In genomic region chr5:88830567-88830966, GRCh38 we compare ENCODE assay signal across 13 cellular contexts. TPM values are rescaled to one million over a fixed set of nuclear protein-coding genes. Genes with fewer than 3 reads are reported as not detected.
DNase-seq lines count a peak whose midpoint lies in the region; ATAC-seq and TF ChIP-seq lines count a peak whose summit lies in the region.
"Had no signal": no experiment of that assay in that cellular context is flagged by ENCODE, and none has a peak within 500 bp of the region (broad histone marks: within the 10 kb centered on the region; RNA-seq: fewer than 3 reads in every experiment).

No MANE protein-coding gene starts in this region.

- intact Hi-C loops in heart right ventricle (cut with DNase I), result loop anchor here in 6 of 10 donors (5.0 to 10.0 kb wide), 5 partner anchors 43 to 98 kb away; partner anchors contain the start of gene MEF2C (in 1 of the 6)
- intact Hi-C loops in left cardiac atrium (cut with DNase I), result loop anchor here (10.0 kb wide), 2 partner anchors 54 to 96 kb away; partner anchors contain the start of gene MEF2C (in 1 of the 2)
- intact Hi-C loops in dorsolateral prefrontal cortex (cut with DNase I), result no loop called here
- intact Hi-C loops in transverse colon (cut with DNase I; ENCODE audit: low total_unique reads), result no loop called here

- no peaks in the 10 kb centered on the region for H3K27me3 Mint-ChIP-seq in IgD-negative memory B cell

- H3K4me3 ChIP-seq in heart right ventricle (peak overlapping the region in 3 of 10 donors; percentile 24 to 30 (median 26)), dorsolateral prefrontal cortex (peak overlapping the region in 16 of 59 donors; percentile 0 to 54 (median 26)), transverse colon (no peak overlapping the region)
- H3K4me3 ChIP-seq: HAP-1, SJCRH30 had no signal

- TF ChIP-seq POLR2A in transverse colon (IDR thresholded peaks at IDR 0.05), result no peak

- no peak for TF ChIP-seq EP300 in transverse colon (IDR thresholded peaks at IDR 0.05; ENCODE audit: low read depth)

- H3K36me3 ChIP-seq in heart right ventricle (no peaks in the 10 kb centered on the region), transverse colon (no peaks in the 10 kb centered on the region)
- H3K36me3 ChIP-seq: HAP-1, MG63, SJCRH30 had no signal

- peak overlapping the region; percentile 84 to 99 (median 92) for H3K27ac Mint-ChIP-seq in IgD-negative memory B cell
- H3K27ac Mint-ChIP-seq: activated T-cell treated with anti-CD3 and anti-CD28 coated beads, Interleukin-2, amount 50 U/mL, for 24 hours had no signal

- H3K9me3 ChIP-seq in heart right ventricle, result no peaks in the 10 kb centered on the region
- no peaks in the 10 kb centered on the region for H3K9me3 ChIP-seq in transverse colon
- H3K9me3 ChIP-seq: HAP-1, MG63, SJCRH30 had no signal

- ATAC-seq in heart right ventricle (no peak), left cardiac atrium (no peak), GM19035 (IDR thresholded peaks at IDR 0.05; ENCODE audit: unreplicated experiment) (no peak), HG03521 (IDR thresholded peaks at IDR 0.05; ENCODE audit: unreplicated experiment) (no peak)

- TF ChIP-seq CTCF in heart right ventricle (IDR thresholded peaks at IDR 0.05) (no peak), dorsolateral prefrontal cortex (IDR thresholded peaks at IDR 0.05 in 54 of 56, conservative IDR thresholded peaks at IDR 0.05 in 2 of 56; ENCODE audit: low read depth in 1 of 56, partially characterized antibody in 56 of 56) (no peak), transverse colon (IDR thresholded peaks at IDR 0.05) (no peak)

- H3K27ac ChIP-seq in heart right ventricle, result peak overlapping the region in 9 of 10 donors; percentile 45 to 92 (median 81)
- peak overlapping the region in 57 of 59 donors; percentile 5 to 94 (median 76) for H3K27ac ChIP-seq in dorsolateral prefrontal cortex
- H3K27ac ChIP-seq in transverse colon, result peak overlapping the region; percentile 51 to 75 (median 65)
- H3K27ac ChIP-seq: SJCRH30 had no signal

- H3K9me3 Mint-ChIP-seq in IgD-negative memory B cell, result no peaks in the 10 kb centered on the region
- H3K9me3 Mint-ChIP-seq: activated T-cell treated with anti-CD3 and anti-CD28 coated beads, Interleukin-2, amount 50 U/mL, for 24 hours had no signal

- peak overlapping the region; percentile 39 to 79 (median 68) for H3K4me3 Mint-ChIP-seq in IgD-negative memory B cell
- H3K4me3 Mint-ChIP-seq: activated T-cell treated with anti-CD3 and anti-CD28 coated beads, Interleukin-2, amount 50 U/mL, for 24 hours had no signal

- H3K27me3 ChIP-seq in heart right ventricle, result no peaks in the 10 kb centered on the region
- no peaks in the 10 kb centered on the region for H3K27me3 ChIP-seq in dorsolateral prefrontal cortex
- no peaks in the 10 kb centered on the region for H3K27me3 ChIP-seq in transverse colon
- H3K27me3 ChIP-seq: MG63, SJCRH30 had no signal

- peaks cover 38 to 71% (median 44%) of the 10 kb centered on the region in 3 donors for H3K4me1 Mint-ChIP-seq in IgD-negative memory B cell

- in situ Hi-C loops in transverse colon (cut with MboI; ENCODE audit: low pct_ligation_motif_present in 1 of 4, low pct_unique_long_range_greater_than_20kb in 1 of 4, low sequenced_read_pairs in 3 of 4), result no loop called here

- DNase-seq in heart right ventricle, result no peak
- no peak for DNase-seq in left cardiac atrium
- no peak for DNase-seq in dorsolateral prefrontal cortex
- no peak for DNase-seq in transverse colon
- DNase-seq in C1 segment of cervical spinal cord (lab: John Stamatoyannopoulos, UW), result no peak
- DNase-seq: activated T-cell treated with anti-CD3 and anti-CD28 coated beads, Interleukin-2, amount 50 U/mL, for 24 hours; MG63; NCI-H524; SJCRH30 had no signal

- H3K4me1 ChIP-seq in heart right ventricle (peaks cover 4 to 100% (median 94%) of the 10 kb centered on the region in 9 donors), transverse colon (peaks cover 3 to 23% (median 12%) of the 10 kb centered on the region in 4 donors)

- no peaks in the 10 kb centered on the region for H3K36me3 Mint-ChIP-seq in IgD-negative memory B cell

RNA-seq across cellular contexts. Expression of gene MEF2C, which starts 52.4 kb away (rescaled TPM):
- total RNA-seq in heart right ventricle (10 to 100 TPM; 38.8 to 88.7 (median 70.0) TPM), left cardiac atrium (10 to 100 TPM; 48.3 to 53.7 TPM), dorsolateral prefrontal cortex (100 to 1,000 TPM; 147 to 673 (median 441) TPM), transverse colon (10 to 100 TPM; 17.3 to 58.0 (median 23.5) TPM)
- polyA plus RNA-seq in heart right ventricle (10 to 100 TPM; 11.2 to 25.6 TPM), IgD-negative memory B cell (238 TPM)

Comparison
In these comparisons a context has a peak if more than half of its experiments do, and no peak if none do; other contexts are left out.
1. intact Hi-C loops: an anchor here in heart right ventricle (5.0 to 10.0 kb wide) and left cardiac atrium (10.0 kb wide); none called in dorsolateral prefrontal cortex and transverse colon.